Comparison of ENCODE assay signal across 7 cellular contexts in the genomic region with DNA sequence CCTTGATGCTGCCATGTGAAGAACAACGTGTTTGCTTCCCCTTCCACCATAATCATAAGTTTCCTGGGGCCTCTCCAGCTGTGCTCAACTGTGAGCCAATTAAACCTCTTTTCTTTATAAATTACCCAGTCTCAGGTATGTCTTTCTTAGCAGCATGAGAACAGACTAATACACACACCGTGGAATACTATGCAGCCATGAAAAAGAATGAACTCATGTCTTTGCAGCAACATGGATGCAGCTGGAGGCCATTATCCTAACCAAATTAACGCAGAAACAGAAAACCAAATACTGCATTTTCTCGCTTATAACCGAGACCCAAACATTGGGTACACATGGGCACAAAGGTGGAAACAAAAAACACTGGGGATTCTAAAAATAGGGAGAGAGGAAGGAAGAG.
"Had no signal": no experiment of that assay in that cellular context is flagged by ENCODE, and none has a peak within 500 bp of the region (broad histone marks: within the 10 kb centered on the region; RNA-seq: fewer than 3 reads in every experiment).

No MANE protein-coding gene starts in this region.

- FAIRE-seq: HepG2, HTR-8/SVneo had no signal

- H3K4me2 ChIP-seq: KMS-11 had no signal

- H3K27ac ChIP-seq: HL-60, KMS-11 had no signal

- H3K9ac ChIP-seq: KMS-11 had no signal

- DNase-seq: IMR-90, KBM-7, KG1 had no signal

- ATAC-seq: HepG2 had no signal
